In genomic region chr22:42397332-42398246, GRCh38 we compare ENCODE assay signal across 12 cellular contexts. TPM values are rescaled to one million over a fixed set of nuclear protein-coding genes. Genes with fewer than 3 reads are reported as not detected.
A peak's percentile ranks its signal among the peaks of the same experiment; 100 is the strongest.
DNase-seq lines count a peak whose midpoint lies in the region; ATAC-seq, FAIRE-seq and TF ChIP-seq lines count a peak whose summit lies in the region.
"Had no signal": no experiment of that assay in that cellular context is flagged by ENCODE, and none has a peak within 500 bp of the region (broad histone marks: within the 10 kb centered on the region; RNA-seq: fewer than 3 reads in every experiment).

No MANE protein-coding gene starts in this region.

- FAIRE-seq in urothelium cell line (lab: Jason Lieb, UNC), result no peak

- peak; percentile 10 for DNase-seq in GDM1 (lab: John Stamatoyannopoulos, UW)
- peak; percentile 12 for DNase-seq in activated naive CD8-positive, alpha-beta T cell treated with anti-CD3 and anti-CD28 coated beads, Interleukin-2, amount 50 U/mL, for 24 hours
- peak in 1 of 3 donors; percentile 31 for DNase-seq in mucosa of descending colon
- no peak for DNase-seq in RKO (ENCODE audit: low spot score)
- no peak for DNase-seq in urothelium cell line (ENCODE audit: low spot score)
- DNase-seq in activated naive CD4-positive, alpha-beta T cell treated with anti-CD3 and anti-CD28 coated beads, Interleukin-2, amount 50 U/mL, for 16 hours, result no peak
- DNase-seq: DND-41 had no signal

- peaks cover 15% of the 10 kb centered on the region for H3K4me1 Mint-ChIP-seq in activated naive CD8-positive, alpha-beta T cell treated with anti-CD3 and anti-CD28 coated beads, Interleukin-2, amount 50 U/mL, for 24 hours

- H3K36me3 ChIP-seq in mucosa of descending colon (ENCODE audit: low read depth), result no peaks in the 10 kb centered on the region
- H3K36me3 ChIP-seq: gastrocnemius medialis had no signal

- no peaks in the 10 kb centered on the region for H3K9me3 Mint-ChIP-seq in activated naive CD8-positive, alpha-beta T cell treated with anti-CD3 and anti-CD28 coated beads, Interleukin-2, amount 50 U/mL, for 24 hours

- H3K4me1 ChIP-seq in mucosa of descending colon (ENCODE audit: low read depth), result peaks cover 3% of the 10 kb centered on the region
- H3K4me1 ChIP-seq: gastrocnemius medialis, parathyroid adenoma had no signal

- no peak overlapping the region for H3K4me3 ChIP-seq in mucosa of descending colon
- H3K4me3 ChIP-seq: gastrocnemius medialis had no signal

- no peaks in the 10 kb centered on the region for H3K36me3 Mint-ChIP-seq in activated naive CD8-positive, alpha-beta T cell treated with anti-CD3 and anti-CD28 coated beads, Interleukin-2, amount 50 U/mL, for 24 hours (ENCODE audit: low read depth)

- intact Hi-C loops in mucosa of descending colon (cut with DNase I, micrococcal nuclease), result no loop called here

- H3K27me3 Mint-ChIP-seq in activated naive CD8-positive, alpha-beta T cell treated with anti-CD3 and anti-CD28 coated beads, Interleukin-2, amount 50 U/mL, for 24 hours, result no peaks in the 10 kb centered on the region

- H3K9me3 ChIP-seq in mucosa of descending colon, result no peaks in the 10 kb centered on the region
- H3K9me3 ChIP-seq: gastrocnemius medialis had no signal

- H3K4me3 Mint-ChIP-seq in activated naive CD8-positive, alpha-beta T cell treated with anti-CD3 and anti-CD28 coated beads, Interleukin-2, amount 50 U/mL, for 24 hours, result no peak overlapping the region

- TF ChIP-seq CTCF in mucosa of descending colon (IDR thresholded peaks at IDR 0.05), result no peak

- H3K27ac Mint-ChIP-seq in activated naive CD8-positive, alpha-beta T cell treated with anti-CD3 and anti-CD28 coated beads, Interleukin-2, amount 50 U/mL, for 24 hours, result no peak overlapping the region

- ATAC-seq in HG03432 (IDR thresholded peaks at IDR 0.05; ENCODE audit: unreplicated experiment) (peak; percentile 62), mucosa of descending colon (peak; percentile 65), GM21360 (IDR thresholded peaks at IDR 0.05; ENCODE audit: unreplicated experiment) (no peak)
- ATAC-seq in activated naive CD8-positive, alpha-beta T cell treated with anti-CD3 and anti-CD28 coated beads, Interleukin-2, amount 50 U/mL, for 24 hours, result no peak

RNA-seq across cellular contexts. Expression of gene NFAM1, which starts 34.6 kb away (rescaled TPM):
- 1 to 10 TPM in 2 of 3 donors, under 1 TPM in 1; 0.46 to 3.1 (median 2.9) TPM for total RNA-seq in mucosa of descending colon
- total RNA-seq: LHCN-M2 had no signal

Comparison
In these comparisons a context has a peak if more than half of its experiments do, and no peak if none do; other contexts are left out.
1. DNase-seq: peak in GDM1 (single experiment) and activated naive CD8-positive, alpha-beta T cell treated with anti-CD3 and anti-CD28 coated beads, Interleukin-2, amount 50 U/mL, for 24 hours (single experiment); none in RKO (single experiment), urothelium cell line (single experiment) and activated naive CD4-positive, alpha-beta T cell treated with anti-CD3 and anti-CD28 coated beads, Interleukin-2, amount 50 U/mL, for 16 hours (single experiment).
2. ATAC-seq: peak in HG03432 (single experiment) and mucosa of descending colon (single experiment); none in activated naive CD8-positive, alpha-beta T cell treated with anti-CD3 and anti-CD28 coated beads, Interleukin-2, amount 50 U/mL, for 24 hours (single experiment) and GM21360 (single experiment).